In the genomic region with DNA sequence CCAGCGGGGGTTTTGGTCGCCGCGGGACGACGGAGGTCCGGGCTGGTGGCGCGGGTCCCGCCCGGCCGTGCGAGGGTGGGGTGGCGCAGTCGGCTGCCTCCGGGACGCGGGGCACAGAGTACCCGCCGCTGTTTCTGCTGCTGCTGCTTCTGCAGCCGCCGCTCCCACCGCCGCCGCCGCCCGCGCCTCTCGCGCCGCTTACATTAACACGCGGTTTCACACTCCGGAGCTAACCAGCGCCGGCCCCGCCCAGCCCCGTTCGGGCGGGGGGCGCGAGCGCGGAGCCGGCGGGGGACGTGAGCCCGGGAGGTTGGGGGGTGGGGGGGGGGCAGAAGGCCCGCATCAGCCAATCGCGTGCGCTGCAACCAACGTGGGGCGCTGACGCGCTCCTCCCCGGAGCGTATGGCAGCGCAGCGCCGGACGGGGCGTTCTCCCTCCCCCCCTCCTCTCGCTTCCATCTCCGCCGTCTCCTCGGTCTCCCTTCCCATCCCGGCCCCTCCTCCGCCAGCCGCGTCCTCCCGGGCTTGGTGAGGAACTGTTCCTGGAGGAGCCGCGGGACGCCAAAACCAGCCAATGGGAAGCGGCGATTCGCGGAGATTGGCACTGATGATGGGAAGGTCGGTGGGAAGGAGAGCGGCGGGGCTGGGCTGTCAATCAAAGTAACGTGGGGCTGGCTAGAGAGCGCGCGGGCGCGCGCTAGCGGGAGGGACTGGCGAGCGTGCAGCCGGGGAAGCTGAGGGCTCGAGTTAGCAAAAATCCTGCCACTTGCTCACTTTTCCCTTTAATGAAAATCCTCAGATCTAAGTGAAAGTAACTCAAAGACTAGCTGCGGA, we compare ENCODE assay signal across 8 cellular contexts.
DNase-seq lines count a peak whose midpoint lies in the region; ATAC-seq lines count a peak whose summit lies in the region.

A gene (minus strand): TSS at position 205 of the 833 bp plus-strand sequence. CDS start 1,307 bp downstream, outside the sequence.

- peak; percentile 5 to 24 for DNase-seq in AML-193 (lab: John Stamatoyannopoulos, UW)
- DNase-seq in NCI-H748 (lab: John Stamatoyannopoulos, UW; ENCODE audit: unreplicated experiment), result peak; percentile 100
- peak; percentile 45 for DNase-seq in activated CD8-positive, alpha-beta memory T cell treated with anti-CD3 and anti-CD28 coated beads, Interleukin-2, amount 50 U/mL, for 24 hours (ENCODE audit: extremely low read depth)
- DNase-seq in medulla oblongata (ENCODE audit: extremely low spot score), result peak; percentile 99
- peak; percentile 44 to 62 (median 59) for DNase-seq in stimulated activated CD4-positive, alpha-beta T cell treated with anti-CD3 and anti-CD28 coated beads, TNF-alpha, amount 100 ng/mL, for 4 hours (ENCODE audit: low read depth in 3 of 3)

- H3K4me3 ChIP-seq in endocrine pancreas (ENCODE audit: control insufficient read depth, insufficient read depth, low read length), result peak within 1 kb of the TSS; percentile 81

- no peaks in the 10 kb centered on the region for H3K36me3 ChIP-seq in endocrine pancreas (ENCODE audit: control insufficient read depth, insufficient read depth, low read length)

- no peaks in the 10 kb centered on the region for H3K9me3 ChIP-seq in endocrine pancreas (ENCODE audit: control insufficient read depth, low read length)

- H3K27me3 ChIP-seq in endocrine pancreas (ENCODE audit: control insufficient read depth, insufficient read depth, low read length), result no peaks in the 10 kb centered on the region

- H3K4me1 ChIP-seq in endocrine pancreas (ENCODE audit: control insufficient read depth, insufficient read depth, low read length), result peaks cover 18% of the 10 kb centered on the region

- ATAC-seq in GM19395 (IDR thresholded peaks at IDR 0.05; ENCODE audit: unreplicated experiment), result peak; percentile 83
- ATAC-seq in HG03521 (IDR thresholded peaks at IDR 0.05; ENCODE audit: unreplicated experiment), result peak; percentile 79

- peak within 1 kb of the TSS; percentile 30 for H3K9ac ChIP-seq in endocrine pancreas (ENCODE audit: control insufficient read depth, insufficient read depth, low read length)

Comparison
In these comparisons a context has a peak if more than half of its experiments do, and no peak if none do; other contexts are left out.
1. Peak in every context shown above with its lines: DNase-seq, ATAC-seq and H3K4me3 ChIP-seq.
2. DNase-seq: peak in every context shown above with its lines; median percentile 100 in NCI-H748; 99 in medulla oblongata; 59 in stimulated activated CD4-positive, alpha-beta T cell treated with anti-CD3 and anti-CD28 coated beads, TNF-alpha, amount 100 ng/mL, for 4 hours; 45 in activated CD8-positive, alpha-beta memory T cell treated with anti-CD3 and anti-CD28 coated beads, Interleukin-2, amount 50 U/mL, for 24 hours; 14 in AML-193.